ENCODE assay signal across 17 cellular contexts in genomic region chr16:57764006-57764340, GRCh38. TPM values are rescaled to one million over a fixed set of nuclear protein-coding genes. Genes with fewer than 3 reads are reported as not detected.
DNase-seq lines count a peak whose midpoint lies in the region; ATAC-seq and TF ChIP-seq lines count a peak whose summit lies in the region.
"Had no signal": no experiment of that assay in that cellular context is flagged by ENCODE, and none has a peak within 500 bp of the region (broad histone marks: within the 10 kb centered on the region; RNA-seq: fewer than 3 reads in every experiment).

No MANE protein-coding gene starts in this region.

- H3K79me2 ChIP-seq in ACC112 (ENCODE audit: control insufficient read depth, insufficient read depth, low read length, unreplicated experiment) (no peaks in the 10 kb centered on the region), osteoblast (ENCODE audit: insufficient read depth, low read length) (peaks cover 7% of the 10 kb centered on the region)

- H3K27me3 Mint-ChIP-seq in type B pancreatic cell: no peaks in the 10 kb centered on the region
- H3K27me3 Mint-ChIP-seq: CD4-positive, alpha-beta memory T cell; IgD-negative memory B cell had no signal

- peak overlapping the region; percentile 20; the same call in 1 of the 2 replicates for H3K4me3 ChIP-seq in ACC112 (ENCODE audit: low read depth, low read length)
- no peak overlapping the region for H3K4me3 ChIP-seq in dorsolateral prefrontal cortex
- H3K4me3 ChIP-seq in osteoblast (ENCODE audit: insufficient read depth, low read length): no peak overlapping the region
- H3K4me3 ChIP-seq: GM23338, Peyer's patch had no signal

- H3K9me3 Mint-ChIP-seq in type B pancreatic cell: no peaks in the 10 kb centered on the region
- H3K9me3 Mint-ChIP-seq: CD4-positive, alpha-beta memory T cell; GM23338; IgD-negative memory B cell had no signal

- H2AFZ ChIP-seq in ACC112 (ENCODE audit: low read length, unreplicated experiment) (no peak overlapping the region), osteoblast (ENCODE audit: low read length) (no peak overlapping the region)
- H2AFZ ChIP-seq: GM23338 had no signal

- no peak overlapping the region for H3K27ac Mint-ChIP-seq in type B pancreatic cell
- H3K27ac Mint-ChIP-seq: CD4-positive, alpha-beta memory T cell; GM23338; IgD-negative memory B cell had no signal

- TF ChIP-seq CTCF in dorsolateral prefrontal cortex (IDR thresholded peaks at IDR 0.05 in 54 of 56, conservative IDR thresholded peaks at IDR 0.05 in 2 of 56; ENCODE audit: low read depth in 1 of 56, partially characterized antibody in 56 of 56) (no peak), osteoblast (IDR thresholded peaks at IDR 0.05; ENCODE audit: extremely low read depth, low read depth, low read length) (no peak), GM13977 (IDR thresholded peaks at IDR 0.05; ENCODE audit: extremely low read depth, insufficient read depth, missing control alignments) (no peak), type B pancreatic cell (conservative IDR thresholded peaks at IDR 0.05) (no peak)

- peaks cover 15% of the 10 kb centered on the region for H3K36me3 ChIP-seq in ACC112 (ENCODE audit: insufficient read depth, low read length)
- peaks cover 32% of the 10 kb centered on the region for H3K36me3 ChIP-seq in osteoblast (ENCODE audit: insufficient read depth, low read length)

- peaks cover 6% of the 10 kb centered on the region for H3K36me3 Mint-ChIP-seq in type B pancreatic cell
- H3K36me3 Mint-ChIP-seq: CD4-positive, alpha-beta memory T cell; IgD-negative memory B cell had no signal

- peaks cover 16% of the 10 kb centered on the region for H3K4me1 ChIP-seq in ACC112 (ENCODE audit: control insufficient read depth, insufficient read depth, low read length, unreplicated experiment)
- peaks cover 8% of the 10 kb centered on the region for H3K4me1 ChIP-seq in osteoblast (ENCODE audit: insufficient read depth, low read length)
- H3K4me1 ChIP-seq: Peyer's patch had no signal

- peaks cover 12% of the 10 kb centered on the region for H3K4me1 Mint-ChIP-seq in type B pancreatic cell (ENCODE audit: unreplicated experiment)
- H3K4me1 Mint-ChIP-seq: CD4-positive, alpha-beta memory T cell; IgD-negative memory B cell had no signal

- intact Hi-C loops in dorsolateral prefrontal cortex (cut with DNase I): no loop called here

- H3K27ac ChIP-seq in ACC112 (ENCODE audit: low read depth, low read length) (peak overlapping the region; percentile 87), dorsolateral prefrontal cortex (peak overlapping the region in 44 of 59 donors; percentile 10 to 80 (median 63)), osteoblast (ENCODE audit: low read depth, low read length) (peak overlapping the region; percentile 61)
- H3K27ac ChIP-seq: Peyer's patch had no signal

- H3K9me3 ChIP-seq in osteoblast (ENCODE audit: low read depth, low read length): no peaks in the 10 kb centered on the region
- H3K9me3 ChIP-seq: BE2C, Peyer's patch had no signal

- ATAC-seq in GM18520 (IDR thresholded peaks at IDR 0.05; ENCODE audit: unreplicated experiment) (no peak), HG02870 (IDR thresholded peaks at IDR 0.05; ENCODE audit: unreplicated experiment) (no peak)

- in situ Hi-C loops in GM13977 (cut with MboI; ENCODE audit: low pct_unique_long_range_greater_than_20kb, low sequenced_read_pairs, unreplicated experiment): no loop called here

- H3K27me3 ChIP-seq in ACC112 (ENCODE audit: insufficient read depth, low read length): no peaks in the 10 kb centered on the region
- H3K27me3 ChIP-seq in dorsolateral prefrontal cortex: no peaks in the 10 kb centered on the region
- no peaks in the 10 kb centered on the region for H3K27me3 ChIP-seq in osteoblast (ENCODE audit: insufficient read depth, low read length)
- H3K27me3 ChIP-seq: BE2C, Peyer's patch had no signal

- no peak overlapping the region for H3K4me3 Mint-ChIP-seq in type B pancreatic cell
- H3K4me3 Mint-ChIP-seq: CD4-positive, alpha-beta memory T cell; GM23338; IgD-negative memory B cell had no signal

- no peaks in the 10 kb centered on the region for H4K20me1 ChIP-seq in osteoblast (ENCODE audit: insufficient read depth, low read length)

- DNase-seq in NAMALWA (ENCODE audit: low spot score): peak; percentile 15
- DNase-seq in dorsolateral prefrontal cortex: no peak
- no peak for DNase-seq in osteoblast (ENCODE audit: insufficient read length, low spot score, missing footprints)
- DNase-seq in GM13977 (ENCODE audit: low spot score): no peak
- no peak for DNase-seq in type B pancreatic cell (ENCODE audit: extremely low spot score, unreplicated experiment)
- DNase-seq: CD4-positive, alpha-beta memory T cell; DMS79; NCI-H1105 treated with DMSO at 0.1 percent for 48 hours; NCI-H187; Peyer's patch; SHP77 treated with DMSO at 0.1 percent for 48 hours had no signal

- H3K4me2 ChIP-seq in osteoblast (ENCODE audit: insufficient read depth, low read length): no peak overlapping the region
- H3K4me2 ChIP-seq: GM23338 had no signal

RNA-seq across cellular contexts. Expression of gene KATNB1, which starts 28.4 kb away (rescaled TPM):
- total RNA-seq in dorsolateral prefrontal cortex (10 to 100 TPM; 30.7 to 87.4 (median 61.2) TPM), osteoblast (17.7 and 24.6 TPM in 2 replicates), type B pancreatic cell (ENCODE audit: low replicate concordance) (20.2 and 31.7 TPM in 2 replicates)

RNA-seq across cellular contexts. Expression of gene KIFC3, which starts 38.3 kb away (rescaled TPM):
- total RNA-seq in dorsolateral prefrontal cortex (10 to 100 TPM; 29.4 to 72.9 (median 48.3) TPM), osteoblast (40.5 and 41.0 TPM in 2 replicates), type B pancreatic cell (ENCODE audit: low replicate concordance) (27.3 and 48.4 TPM in 2 replicates)
